Comparison of ENCODE assay signal across 8 cellular contexts in the genomic region with DNA sequence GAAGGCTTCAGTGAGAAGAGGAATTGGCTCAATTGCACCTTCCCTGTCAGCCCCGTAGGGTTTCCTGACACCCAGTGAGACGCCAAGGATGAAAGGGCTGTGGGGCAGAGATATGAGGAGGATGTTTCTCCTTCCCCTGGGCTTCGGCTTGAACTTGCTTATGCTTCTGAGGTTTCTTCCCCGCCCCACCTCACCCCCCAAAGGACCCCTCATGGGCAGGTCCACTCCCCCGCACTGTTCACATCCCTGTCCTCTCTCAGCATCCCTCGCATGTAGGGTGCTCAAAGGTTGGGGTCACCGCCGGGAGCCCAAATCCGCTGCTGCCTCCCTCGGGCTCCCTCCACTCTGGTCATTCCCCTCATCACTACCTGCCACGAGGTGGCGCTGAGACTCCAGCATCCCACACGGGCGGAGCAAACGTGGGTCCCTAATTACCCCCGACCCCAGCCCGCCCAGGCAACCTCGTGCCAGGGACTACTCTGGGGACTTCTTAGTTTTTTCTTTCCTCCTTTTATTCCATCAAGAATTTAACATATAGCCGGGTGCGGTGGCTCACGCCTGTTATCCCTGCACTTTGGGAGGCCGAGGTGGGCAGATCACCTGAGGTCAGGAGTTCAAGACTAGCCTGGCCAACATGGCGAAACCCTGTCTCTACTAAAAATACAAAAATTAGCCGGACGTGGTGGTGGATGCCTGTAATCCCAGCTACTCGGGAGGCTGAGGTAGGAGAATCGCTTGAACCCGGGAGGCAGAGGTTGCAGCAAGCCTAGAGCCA. TPM values are rescaled to one million over a fixed set of nuclear protein-coding genes. Genes with fewer than 3 reads are reported as not detected.
DNase-seq lines count a peak whose midpoint lies in the region; ATAC-seq and TF ChIP-seq lines count a peak whose summit lies in the region.

No MANE protein-coding gene starts in this region.

- H3K4me3 ChIP-seq in thoracic aorta = peak overlapping the region; percentile 44

- peaks cover 4 to 30% of the 10 kb centered on the region in 2 donors for H3K4me1 ChIP-seq in thoracic aorta (ENCODE audit: control insufficient read depth in 1 of 2, low read depth in 2 of 2)

- no peak overlapping the region for H3K27ac ChIP-seq in thoracic aorta

- no peaks in the 10 kb centered on the region for H3K36me3 ChIP-seq in thoracic aorta

- H3K9me3 ChIP-seq in thoracic aorta = no peaks in the 10 kb centered on the region

- ATAC-seq in natural killer cell = peak; percentile 78 to 95 (median 94)
- ATAC-seq in thoracic aorta (ENCODE audit: insufficient number of reproducible peaks, low FRiP score, low read depth) = peak; percentile 17
- no peak for ATAC-seq in GM21390 (IDR thresholded peaks at IDR 0.05; ENCODE audit: unreplicated experiment)
- ATAC-seq in GM19035 (IDR thresholded peaks at IDR 0.05; ENCODE audit: unreplicated experiment) = no peak

- peak overlapping the region in 1 of 2 donors; percentile 70 for H3K27ac Mint-ChIP-seq in natural killer cell

- H3K36me3 Mint-ChIP-seq in natural killer cell = no peaks in the 10 kb centered on the region

- H3K4me3 Mint-ChIP-seq in natural killer cell = peak overlapping the region; percentile 17

- peaks cover 10 to 26% of the 10 kb centered on the region in 2 donors for H3K27me3 Mint-ChIP-seq in natural killer cell (ENCODE audit: low read depth in 2 of 2)

- peak; percentile 88 for TF ChIP-seq CTCF in GM12874 (IDR thresholded peaks at IDR 0.05; ENCODE audit: insufficient read depth, low read depth, low read length)
- TF ChIP-seq CTCF in natural killer cell (IDR thresholded peaks at IDR 0.05) = peak; percentile 90
- peak; percentile 90 for TF ChIP-seq CTCF in thoracic aorta (IDR thresholded peaks at IDR 0.05)

- peaks cover 0 to 14% of the 10 kb centered on the region in 2 donors for H3K4me1 Mint-ChIP-seq in natural killer cell

- intact Hi-C loops in natural killer cell (cut with micrococcal nuclease) = loop anchor here (1.0 kb wide), 1 partner anchor 56 kb away; no protein-coding TSS in a partner anchor

- H3K27me3 ChIP-seq in thoracic aorta (replicated peaks; ENCODE audit: insufficient read depth) = no peaks in the 10 kb centered on the region

- DNase-seq in NCI-H2171 (lab: John Stamatoyannopoulos, UW) (peak; percentile 38), epidermal melanocyte (ENCODE audit: insufficient read length, low spot score) (peak; percentile 55), natural killer cell (peak; percentile 71), thoracic aorta (ENCODE audit: low spot score) (no peak)
- DNase-seq in activated CD8-positive, alpha-beta memory T cell treated with anti-CD3 and anti-CD28 coated beads for 4 hours (ENCODE audit: low read depth in 2 of 2) = peak; percentile 39 to 51

- H3K9me3 Mint-ChIP-seq in natural killer cell = no peaks in the 10 kb centered on the region

RNA-seq across cellular contexts. Expression of gene TRARG1, which starts 3.3 kb away (rescaled TPM):
- under 1 TPM; 0.07 to 0.45 (median 0.43) TPM for total RNA-seq in natural killer cell
- 10 to 100 TPM in 1 of 2 donors, 1 to 10 TPM in 1; 6.3 to 10.0 TPM for total RNA-seq in thoracic aorta

RNA-seq across cellular contexts. Expression of gene BHLHA9, which starts 5.9 kb away (rescaled TPM):
- not detected for total RNA-seq in natural killer cell
- total RNA-seq in thoracic aorta = not detected

Comparison
In these comparisons a context has a peak if more than half of its experiments do, and no peak if none do; other contexts are left out.
1. ATAC-seq: peak in natural killer cell (3 of 3) and thoracic aorta (single experiment); none in GM21390 (single experiment) and GM19035 (single experiment).
2. RNA of gene TRARG1, which starts 3.3 kb away (total RNA-seq): 6.3 to 10.0 TPM in thoracic aorta; 0.07 to 0.45 TPM in natural killer cell; every median in the first group is over 4 times any median in the second.
3. Peak in every context shown above with its lines, with median percentiles within 50 percentile points of each other: CTCF ChIP-seq.